1 cellular context compared by ENCODE assay signal in the genomic region with DNA sequence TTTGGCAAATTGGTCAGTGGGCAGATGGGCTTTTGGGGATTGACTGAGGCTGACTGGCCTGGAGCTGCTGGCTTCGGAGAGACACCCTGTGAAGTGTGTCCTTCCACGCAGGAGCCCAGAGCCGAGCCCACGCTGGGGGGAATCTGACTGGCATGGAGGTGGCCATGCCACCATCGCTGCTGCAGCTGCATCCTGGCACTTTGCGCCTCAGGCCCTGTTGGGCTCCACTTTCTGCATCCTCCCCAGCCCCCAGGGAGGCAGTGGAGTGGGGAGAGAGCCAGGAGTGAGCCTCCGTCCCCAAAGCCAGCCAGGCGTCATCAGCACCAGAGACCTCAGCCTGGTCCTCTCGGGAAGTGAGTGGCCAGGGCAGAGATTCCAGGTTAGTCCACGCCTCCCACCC.
TF ChIP-seq lines count a peak whose summit lies in the region.

No MANE protein-coding gene starts in this region.

TF ChIP-seq in H1, 55 proteins besides CTCF, POLR2A, EP300 and RAD21:
- TF ChIP-seq HDAC6 (IDR thresholded peaks at IDR 0.05; ENCODE audit: low read depth, low read length): no peak
- no peak for TF ChIP-seq JUN (IDR thresholded peaks at IDR 0.05; ENCODE audit: low read depth, low read length)
- TF ChIP-seq TCF12 (IDR thresholded peaks at IDR 0.05; ENCODE audit: low read depth, low read length): no peak
- no peak for TF ChIP-seq RXRA (IDR thresholded peaks at IDR 0.05; ENCODE audit: insufficient read depth, low read depth, low read length)
- no peak for TF ChIP-seq SP4 (IDR thresholded peaks at IDR 0.05; ENCODE audit: low read length)
- TF ChIP-seq NANOG (IDR thresholded peaks at IDR 0.05; ENCODE audit: insufficient read depth, low read depth, low read length, poor library complexity, severe bottlenecking): no peak
- TF ChIP-seq CHD1 (IDR thresholded peaks at IDR 0.05; ENCODE audit: low read depth, low read length): no peak
- no peak for TF ChIP-seq NRF1 (IDR thresholded peaks at IDR 0.05; ENCODE audit: low read depth, low read length)
- TF ChIP-seq SUZ12 (IDR thresholded peaks at IDR 0.05; ENCODE audit: low read length): no peak
- TF ChIP-seq, protein P1, sequence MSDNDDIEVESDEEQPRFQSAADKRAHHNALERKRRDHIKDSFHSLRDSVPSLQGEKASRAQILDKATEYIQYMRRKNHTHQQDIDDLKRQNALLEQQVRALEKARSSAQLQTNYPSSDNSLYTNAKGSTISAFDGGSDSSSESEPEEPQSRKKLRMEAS (IDR thresholded peaks at IDR 0.05): no peak
- no peak for TF ChIP-seq POU5F1 (IDR thresholded peaks at IDR 0.05; ENCODE audit: low read depth, low read length)
- TF ChIP-seq SAP30 (IDR thresholded peaks at IDR 0.05; ENCODE audit: insufficient read depth, insufficient replicate concordance, low read length): no peak
- no peak for TF ChIP-seq CEBPB (IDR thresholded peaks at IDR 0.05; ENCODE audit: low read depth, low read length)
- TF ChIP-seq, protein P2, sequence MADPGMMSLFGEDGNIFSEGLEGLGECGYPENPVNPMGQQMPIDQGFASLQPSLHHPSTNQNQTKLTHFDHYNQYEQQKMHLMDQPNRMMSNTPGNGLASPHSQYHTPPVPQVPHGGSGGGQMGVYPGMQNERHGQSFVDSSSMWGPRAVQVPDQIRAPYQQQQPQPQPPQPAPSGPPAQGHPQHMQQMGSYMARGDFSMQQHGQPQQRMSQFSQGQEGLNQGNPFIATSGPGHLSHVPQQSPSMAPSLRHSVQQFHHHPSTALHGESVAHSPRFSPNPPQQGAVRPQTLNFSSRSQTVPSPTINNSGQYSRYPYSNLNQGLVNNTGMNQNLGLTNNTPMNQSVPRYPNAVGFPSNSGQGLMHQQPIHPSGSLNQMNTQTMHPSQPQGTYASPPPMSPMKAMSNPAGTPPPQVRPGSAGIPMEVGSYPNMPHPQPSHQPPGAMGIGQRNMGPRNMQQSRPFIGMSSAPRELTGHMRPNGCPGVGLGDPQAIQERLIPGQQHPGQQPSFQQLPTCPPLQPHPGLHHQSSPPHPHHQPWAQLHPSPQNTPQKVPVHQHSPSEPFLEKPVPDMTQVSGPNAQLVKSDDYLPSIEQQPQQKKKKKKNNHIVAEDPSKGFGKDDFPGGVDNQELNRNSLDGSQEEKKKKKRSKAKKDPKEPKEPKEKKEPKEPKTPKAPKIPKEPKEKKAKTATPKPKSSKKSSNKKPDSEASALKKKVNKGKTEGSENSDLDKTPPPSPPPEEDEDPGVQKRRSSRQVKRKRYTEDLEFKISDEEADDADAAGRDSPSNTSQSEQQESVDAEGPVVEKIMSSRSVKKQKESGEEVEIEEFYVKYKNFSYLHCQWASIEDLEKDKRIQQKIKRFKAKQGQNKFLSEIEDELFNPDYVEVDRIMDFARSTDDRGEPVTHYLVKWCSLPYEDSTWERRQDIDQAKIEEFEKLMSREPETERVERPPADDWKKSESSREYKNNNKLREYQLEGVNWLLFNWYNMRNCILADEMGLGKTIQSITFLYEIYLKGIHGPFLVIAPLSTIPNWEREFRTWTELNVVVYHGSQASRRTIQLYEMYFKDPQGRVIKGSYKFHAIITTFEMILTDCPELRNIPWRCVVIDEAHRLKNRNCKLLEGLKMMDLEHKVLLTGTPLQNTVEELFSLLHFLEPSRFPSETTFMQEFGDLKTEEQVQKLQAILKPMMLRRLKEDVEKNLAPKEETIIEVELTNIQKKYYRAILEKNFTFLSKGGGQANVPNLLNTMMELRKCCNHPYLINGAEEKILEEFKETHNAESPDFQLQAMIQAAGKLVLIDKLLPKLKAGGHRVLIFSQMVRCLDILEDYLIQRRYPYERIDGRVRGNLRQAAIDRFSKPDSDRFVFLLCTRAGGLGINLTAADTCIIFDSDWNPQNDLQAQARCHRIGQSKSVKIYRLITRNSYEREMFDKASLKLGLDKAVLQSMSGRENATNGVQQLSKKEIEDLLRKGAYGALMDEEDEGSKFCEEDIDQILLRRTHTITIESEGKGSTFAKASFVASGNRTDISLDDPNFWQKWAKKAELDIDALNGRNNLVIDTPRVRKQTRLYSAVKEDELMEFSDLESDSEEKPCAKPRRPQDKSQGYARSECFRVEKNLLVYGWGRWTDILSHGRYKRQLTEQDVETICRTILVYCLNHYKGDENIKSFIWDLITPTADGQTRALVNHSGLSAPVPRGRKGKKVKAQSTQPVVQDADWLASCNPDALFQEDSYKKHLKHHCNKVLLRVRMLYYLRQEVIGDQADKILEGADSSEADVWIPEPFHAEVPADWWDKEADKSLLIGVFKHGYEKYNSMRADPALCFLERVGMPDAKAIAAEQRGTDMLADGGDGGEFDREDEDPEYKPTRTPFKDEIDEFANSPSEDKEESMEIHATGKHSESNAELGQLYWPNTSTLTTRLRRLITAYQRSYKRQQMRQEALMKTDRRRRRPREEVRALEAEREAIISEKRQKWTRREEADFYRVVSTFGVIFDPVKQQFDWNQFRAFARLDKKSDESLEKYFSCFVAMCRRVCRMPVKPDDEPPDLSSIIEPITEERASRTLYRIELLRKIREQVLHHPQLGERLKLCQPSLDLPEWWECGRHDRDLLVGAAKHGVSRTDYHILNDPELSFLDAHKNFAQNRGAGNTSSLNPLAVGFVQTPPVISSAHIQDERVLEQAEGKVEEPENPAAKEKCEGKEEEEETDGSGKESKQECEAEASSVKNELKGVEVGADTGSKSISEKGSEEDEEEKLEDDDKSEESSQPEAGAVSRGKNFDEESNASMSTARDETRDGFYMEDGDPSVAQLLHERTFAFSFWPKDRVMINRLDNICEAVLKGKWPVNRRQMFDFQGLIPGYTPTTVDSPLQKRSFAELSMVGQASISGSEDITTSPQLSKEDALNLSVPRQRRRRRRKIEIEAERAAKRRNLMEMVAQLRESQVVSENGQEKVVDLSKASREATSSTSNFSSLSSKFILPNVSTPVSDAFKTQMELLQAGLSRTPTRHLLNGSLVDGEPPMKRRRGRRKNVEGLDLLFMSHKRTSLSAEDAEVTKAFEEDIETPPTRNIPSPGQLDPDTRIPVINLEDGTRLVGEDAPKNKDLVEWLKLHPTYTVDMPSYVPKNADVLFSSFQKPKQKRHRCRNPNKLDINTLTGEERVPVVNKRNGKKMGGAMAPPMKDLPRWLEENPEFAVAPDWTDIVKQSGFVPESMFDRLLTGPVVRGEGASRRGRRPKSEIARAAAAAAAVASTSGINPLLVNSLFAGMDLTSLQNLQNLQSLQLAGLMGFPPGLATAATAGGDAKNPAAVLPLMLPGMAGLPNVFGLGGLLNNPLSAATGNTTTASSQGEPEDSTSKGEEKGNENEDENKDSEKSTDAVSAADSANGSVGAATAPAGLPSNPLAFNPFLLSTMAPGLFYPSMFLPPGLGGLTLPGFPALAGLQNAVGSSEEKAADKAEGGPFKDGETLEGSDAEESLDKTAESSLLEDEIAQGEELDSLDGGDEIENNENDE (IDR thresholded peaks at IDR 0.05; ENCODE audit: insufficient replicate concordance, low read length): no peak
- no peak for TF ChIP-seq ASH2L (IDR thresholded peaks at IDR 0.05; ENCODE audit: low read length)
- no peak for TF ChIP-seq BACH1 (IDR thresholded peaks at IDR 0.05; ENCODE audit: low read length)
- TF ChIP-seq RFX5 (IDR thresholded peaks at IDR 0.05; ENCODE audit: borderline replicate concordance, low read depth, low read length): no peak
- TF ChIP-seq SRF (IDR thresholded peaks at IDR 0.05; ENCODE audit: low read depth, low read length): no peak
- no peak for TF ChIP-seq RNF2 (IDR thresholded peaks at IDR 0.05; ENCODE audit: borderline replicate concordance, low read depth, low read length, missing control alignments, poor library complexity, severe bottlenecking)
